15 cellular contexts compared by ENCODE assay signal in genomic region chr14:102396531-102396930, GRCh38. TPM values are rescaled to one million over a fixed set of nuclear protein-coding genes. Genes with fewer than 3 reads are reported as not detected.
DNase-seq lines count a peak whose midpoint lies in the region; ATAC-seq and TF ChIP-seq lines count a peak whose summit lies in the region.
"Had no signal": no experiment of that assay in that cellular context is flagged by ENCODE, and none has a peak within 500 bp of the region (broad histone marks: within the 10 kb centered on the region; RNA-seq: fewer than 3 reads in every experiment).

No MANE protein-coding gene starts in this region.

- H2AFZ ChIP-seq in neural progenitor cell (replicated peaks), result no peak overlapping the region

- H4K20me1 ChIP-seq in neural progenitor cell (ENCODE audit: low read depth), result no peaks in the 10 kb centered on the region

- no peak overlapping the region for H3K27ac Mint-ChIP-seq in neural progenitor cell
- H3K27ac Mint-ChIP-seq in activated naive CD4-positive, alpha-beta T cell treated with anti-CD3 and anti-CD28 coated beads for 36 hours, result no peak overlapping the region
- H3K27ac Mint-ChIP-seq: HFFc6 had no signal

- peaks cover 5% of the 10 kb centered on the region for H3K4me1 ChIP-seq in neural progenitor cell
- H3K4me1 ChIP-seq: Caco-2 had no signal

- H3K4me2 ChIP-seq in neural progenitor cell, result no peak overlapping the region

- CTCF ChIA-PET in activated naive CD4-positive, alpha-beta T cell treated with anti-CD3 and anti-CD28 coated beads for 36 hours (lab: Charles Lee), result no interaction called here

- H3K79me2 ChIP-seq in neural progenitor cell (ENCODE audit: low read depth), result no peaks in the 10 kb centered on the region

- TF ChIP-seq CTCF in neural progenitor cell (IDR thresholded peaks at IDR 0.05), result no peak

- no peaks in the 10 kb centered on the region for H3K27me3 Mint-ChIP-seq in neural progenitor cell (ENCODE audit: insufficient read depth, low read depth)
- no peaks in the 10 kb centered on the region for H3K27me3 Mint-ChIP-seq in activated naive CD4-positive, alpha-beta T cell treated with anti-CD3 and anti-CD28 coated beads for 36 hours (ENCODE audit: low read depth)

- no peaks in the 10 kb centered on the region for H3K36me3 ChIP-seq in neural progenitor cell

- intact Hi-C loops in activated naive CD4-positive, alpha-beta T cell treated with anti-CD3 and anti-CD28 coated beads for 36 hours (cut with micrococcal nuclease), result no loop called here

- no peaks in the 10 kb centered on the region for H3K27me3 ChIP-seq in neural progenitor cell

- H3K9ac ChIP-seq in neural progenitor cell, result no peak overlapping the region

- DNase-seq in EL (peak; percentile 37), neural progenitor cell (ENCODE audit: low spot score) (no peak), OCI-M2 (lab: John Stamatoyannopoulos, UW; ENCODE audit: unreplicated experiment) (no peak)
- no peak for DNase-seq in activated naive CD4-positive, alpha-beta T cell treated with anti-CD3 and anti-CD28 coated beads for 36 hours
- DNase-seq: Caco-2; CD8-positive, alpha-beta memory T cell; DMS53; HCEC 1CT; HFFc6 had no signal

- peaks cover 43% of the 10 kb centered on the region for H3K36me3 Mint-ChIP-seq in neural progenitor cell
- peaks cover 17% of the 10 kb centered on the region for H3K36me3 Mint-ChIP-seq in activated naive CD4-positive, alpha-beta T cell treated with anti-CD3 and anti-CD28 coated beads for 36 hours (ENCODE audit: low read depth)

- ATAC-seq in GM21528 (IDR thresholded peaks at IDR 0.05; ENCODE audit: low FRiP score, unreplicated experiment) (no peak), GM18868 (IDR thresholded peaks at IDR 0.05; ENCODE audit: unreplicated experiment) (no peak)
- ATAC-seq: GM12878, K562 had no signal

- no peaks in the 10 kb centered on the region for H3K9me3 ChIP-seq in neural progenitor cell (ENCODE audit: low read depth)
- H3K9me3 ChIP-seq: Caco-2 had no signal

- H3K9me3 Mint-ChIP-seq in neural progenitor cell, result peaks cover 36% of the 10 kb centered on the region
- H3K9me3 Mint-ChIP-seq in activated naive CD4-positive, alpha-beta T cell treated with anti-CD3 and anti-CD28 coated beads for 36 hours, result peaks cover 14% of the 10 kb centered on the region

- H3K27ac ChIP-seq in angular gyrus (ENCODE audit: low read depth, low read length) (peak overlapping the region; percentile 67), neural progenitor cell (peak overlapping the region; percentile 53)

- H3K4me3 ChIP-seq in neural progenitor cell, result no peak overlapping the region
- H3K4me3 ChIP-seq: GM12878, K562 had no signal

- peaks cover 3% of the 10 kb centered on the region for H3K4me1 Mint-ChIP-seq in neural progenitor cell
- peaks cover 22% of the 10 kb centered on the region for H3K4me1 Mint-ChIP-seq in activated naive CD4-positive, alpha-beta T cell treated with anti-CD3 and anti-CD28 coated beads for 36 hours (ENCODE audit: low read depth)

- no peak overlapping the region for H3K4me3 Mint-ChIP-seq in neural progenitor cell
- H3K4me3 Mint-ChIP-seq in activated naive CD4-positive, alpha-beta T cell treated with anti-CD3 and anti-CD28 coated beads for 36 hours, result no peak overlapping the region
- H3K4me3 Mint-ChIP-seq: CD14-positive monocyte, HFFc6 had no signal

- peaks cover 2% of the 10 kb centered on the region for H3F3A ChIP-seq in neural progenitor cell (ENCODE audit: low read depth)

RNA-seq across cellular contexts. Expression of gene TECPR2, which starts 33.8 kb away (rescaled TPM):
- total RNA-seq in neural progenitor cell (ENCODE audit: low replicate concordance), result 8.4 and 13.1 TPM in 2 replicates
- 1 to 10 TPM; 2.3 to 3.6 TPM for total RNA-seq in activated naive CD4-positive, alpha-beta T cell treated with anti-CD3 and anti-CD28 coated beads for 36 hours

RNA-seq across cellular contexts. Expression of gene CINP, which starts 33.8 kb away (rescaled TPM):
- 30.4 and 53.5 TPM in 2 replicates for total RNA-seq in neural progenitor cell (ENCODE audit: low replicate concordance)
- 10 to 100 TPM; 45.3 to 46.2 TPM for total RNA-seq in activated naive CD4-positive, alpha-beta T cell treated with anti-CD3 and anti-CD28 coated beads for 36 hours
